ENCODE assay signal across 17 cellular contexts in genomic region chr16:78882751-78883150, GRCh38.
DNase-seq lines count a peak whose midpoint lies in the region; ATAC-seq, FAIRE-seq and TF ChIP-seq lines count a peak whose summit lies in the region.
"Had no signal": no experiment of that assay in that cellular context is flagged by ENCODE, and none has a peak within 500 bp of the region (broad histone marks: within the 10 kb centered on the region; RNA-seq: fewer than 3 reads in every experiment).

No MANE protein-coding gene starts in this region.

- peak overlapping the region; percentile 51 for H3K27ac Mint-ChIP-seq in activated T-cell treated with anti-CD3 and anti-CD28 coated beads, Interleukin-2, amount 50 U/mL, for 72 hours
- H3K27ac Mint-ChIP-seq in activated CD4-positive, alpha-beta memory T cell treated with anti-CD3 and anti-CD28 coated beads for 36 hours = peak overlapping the region; percentile 75
- H3K27ac Mint-ChIP-seq: CD4-positive, alpha-beta T cell; GM23338 had no signal

- no peaks in the 10 kb centered on the region; the same call in 1 of the 2 replicates for H3K23me2 ChIP-seq in H1 (ENCODE audit: low read depth, low read length)

- no peaks in the 10 kb centered on the region for H4K20me1 ChIP-seq in H1 (replicated peaks in 1 of 2; ENCODE audit: control insufficient read depth in 1 of 2, insufficient read depth in 2 of 2, low read length in 2 of 2)

- TF ChIP-seq CTCF in H1 (IDR thresholded peaks at IDR 0.05; ENCODE audit: control extremely low read depth in 1 of 3, insufficient read depth in 1 of 3, low read depth in 1 of 3, low read length in 3 of 3) = no peak

- no peak overlapping the region for H3K18ac ChIP-seq in H1 (ENCODE audit: extremely low read depth, low read length)

- POLR2A ChIA-PET in activated CD4-positive, alpha-beta memory T cell treated with anti-CD3 and anti-CD28 coated beads for 36 hours (lab: Charles Lee) = interaction anchor here (1.6 kb wide), 1 partner anchor 79 kb away, joined by 4 read pairs; no protein-coding TSS in a partner anchor
- POLR2A ChIA-PET in H1 (lab: Charles Lee; ENCODE audit: partially characterized antibody) = interaction anchor here (0.7 kb wide), 1 partner anchor 127 kb away, joined by 3 read pairs; no protein-coding TSS in a partner anchor

- no peaks in the 10 kb centered on the region for H3K36me3 Mint-ChIP-seq in activated T-cell treated with anti-CD3 and anti-CD28 coated beads, Interleukin-2, amount 50 U/mL, for 72 hours (ENCODE audit: insufficient read depth in 2 of 2)
- no peaks in the 10 kb centered on the region for H3K36me3 Mint-ChIP-seq in activated CD4-positive, alpha-beta memory T cell treated with anti-CD3 and anti-CD28 coated beads for 36 hours

- no peak overlapping the region for H2BK15ac ChIP-seq in H1 (ENCODE audit: low read length)

- H3K9ac ChIP-seq in H1 (replicated peaks in 1 of 4; ENCODE audit: extremely low read depth in 1 of 4, low read depth in 3 of 4, low read length in 3 of 4) = 0 out of 7 replicates have a peak overlapping the region, but pooled peaks of 1 of the 4 experiments have one; percentile 18

- peak overlapping the region in 1 of 2 donors; percentile 46 for H3K4me3 Mint-ChIP-seq in activated T-cell treated with anti-CD3 and anti-CD28 coated beads, Interleukin-2, amount 50 U/mL, for 72 hours
- H3K4me3 Mint-ChIP-seq in activated CD4-positive, alpha-beta memory T cell treated with anti-CD3 and anti-CD28 coated beads for 36 hours = no peak overlapping the region
- H3K4me3 Mint-ChIP-seq: CD4-positive, alpha-beta T cell; GM23338 had no signal

- H2AFZ ChIP-seq in H1 (ENCODE audit: low read length) = no peak overlapping the region
- H2AFZ ChIP-seq: GM23338 had no signal

- no peak overlapping the region; the same call in 1 of the 2 replicates for H2AK5ac ChIP-seq in H1 (ENCODE audit: low read depth, low read length)

- no peak overlapping the region for H3K4me3 ChIP-seq in H1 (ENCODE audit: extremely low read depth in 1 of 4, insufficient read depth in 2 of 4, low read depth in 3 of 4, low read length in 4 of 4)
- H3K4me3 ChIP-seq: GM23338 had no signal

- H3K14ac ChIP-seq in H1 (ENCODE audit: insufficient read length) = no peak overlapping the region

- no peak overlapping the region for H3K23ac ChIP-seq in H1 (ENCODE audit: insufficient read length)

- no peaks in the 10 kb centered on the region for H3K4me1 Mint-ChIP-seq in activated T-cell treated with anti-CD3 and anti-CD28 coated beads, Interleukin-2, amount 50 U/mL, for 72 hours (ENCODE audit: low read depth)
- H3K4me1 Mint-ChIP-seq in activated CD4-positive, alpha-beta memory T cell treated with anti-CD3 and anti-CD28 coated beads for 36 hours (ENCODE audit: low read depth) = peaks cover 21% of the 10 kb centered on the region

- H3K4me1 ChIP-seq in H1 (replicated peaks in 1 of 4; ENCODE audit: control insufficient read depth in 3 of 4, insufficient read depth in 4 of 4, low read length in 3 of 4) = peaks cover 0 to 5% (median 0%) of the 10 kb centered on the region in 4 experiments; a peak in 2 of 7 replicates
- H3K4me1 ChIP-seq: BE2C, Caco-2 had no signal

- H4K91ac ChIP-seq in H1 (replicated peaks; ENCODE audit: insufficient read length, low read length) = no peak overlapping the region

- ATAC-seq in activated T-cell treated with anti-CD3 and anti-CD28 coated beads, Interleukin-2, amount 50 U/mL, for 72 hours (replicated peaks in 1 of 2) = peak in 1 of 2 donors; percentile 80
- ATAC-seq in HG02678 (IDR thresholded peaks at IDR 0.05; ENCODE audit: unreplicated experiment) (no peak), Right ventricle myocardium superior (ENCODE audit: poor library complexity) (no peak)
- ATAC-seq: GM23338 had no signal

- no peaks in the 10 kb centered on the region for H3K27me3 ChIP-seq in H1 (replicated peaks in 1 of 4; ENCODE audit: control insufficient read depth in 3 of 4, extremely low read depth in 1 of 4, insufficient read depth in 3 of 4, low read length in 3 of 4)
- H3K27me3 ChIP-seq: BE2C had no signal

- H2BK120ac ChIP-seq in H1 (replicated peaks; ENCODE audit: low read depth, low read length) = no peak overlapping the region

- no peak overlapping the region for H3K4ac ChIP-seq in H1 (replicated peaks; ENCODE audit: insufficient read length, low read depth, low read length)

- TF ChIP-seq RAD21 in H1 (IDR thresholded peaks at IDR 0.05 in 1 of 2, conservative IDR thresholded peaks at IDR 0.05 in 1 of 2; ENCODE audit: low read depth in 2 of 2, low read length in 2 of 2) = no peak

- H3K56ac ChIP-seq in H1 (replicated peaks; ENCODE audit: insufficient read length, low read depth, low read length) = no peak overlapping the region

- intact Hi-C loops in activated CD4-positive, alpha-beta memory T cell treated with anti-CD3 and anti-CD28 coated beads for 36 hours (cut with micrococcal nuclease) = no loop called here
- intact Hi-C loops in Right ventricle myocardium superior (cut with DNase I) = no loop called here

- CTCF ChIA-PET in activated CD4-positive, alpha-beta memory T cell treated with anti-CD3 and anti-CD28 coated beads for 36 hours (lab: Charles Lee) = interaction anchor here (0.8 to 0.9 kb wide), 2 partner anchors 10 to 176 kb away, joined by 3 to 5 read pairs; no protein-coding TSS in a partner anchor
- CTCF ChIA-PET in H1 (lab: Charles Lee; ENCODE audit: partially characterized antibody) = no interaction called here

- H3K4me2 ChIP-seq in H1 (ENCODE audit: insufficient read depth in 1 of 2, low read depth in 2 of 2, low read length in 2 of 2) = no peak overlapping the region
- H3K4me2 ChIP-seq: GM23338 had no signal

- no peak overlapping the region for H3K27ac ChIP-seq in H1 (ENCODE audit: low read depth, low read length)

- WGBS in H1 (ENCODE audit: extremely low coverage in 1 of 2, insufficient coverage in 1 of 2, insufficient read length in 1 of 2, insufficient replicate concordance in 2 of 2, low coverage in 1 of 2, low lambda C conversion rate in 2 of 2, missing lambda C conversion rate in 1 of 2), 2 experiments = 89% methylated on average over 7 of the region's 9 CpGs; no CpG with 5 or more reads in 1 of the 2 experiments

- no peaks in the 10 kb centered on the region; a peak in 1 of 4 replicates for H3K79me2 ChIP-seq in H1 (ENCODE audit: control insufficient read depth in 1 of 2, insufficient read depth in 2 of 2, low read length in 2 of 2)

- no peaks in the 10 kb centered on the region for H3K9me3 ChIP-seq in H1 (ENCODE audit: insufficient read depth in 2 of 2, low read depth in 1 of 2, low read length in 1 of 2)
- H3K9me3 ChIP-seq: BE2C had no signal

- no peak for TF ChIP-seq POLR2A in H1 (IDR thresholded peaks at IDR 0.05; ENCODE audit: control extremely low read depth in 1 of 2, low read depth in 2 of 2, low read length in 2 of 2)

- TF ChIP-seq EP300 in H1 (IDR thresholded peaks at IDR 0.05; ENCODE audit: borderline replicate concordance in 1 of 2, low read depth in 2 of 2, low read length in 2 of 2) = no peak

- H3K9me3 Mint-ChIP-seq in activated T-cell treated with anti-CD3 and anti-CD28 coated beads, Interleukin-2, amount 50 U/mL, for 72 hours = no peaks in the 10 kb centered on the region
- no peaks in the 10 kb centered on the region for H3K9me3 Mint-ChIP-seq in activated CD4-positive, alpha-beta memory T cell treated with anti-CD3 and anti-CD28 coated beads for 36 hours
- H3K9me3 Mint-ChIP-seq: CD4-positive, alpha-beta T cell; GM23338 had no signal

- H2BK5ac ChIP-seq in H1 (ENCODE audit: low read depth, low read length) = peak overlapping the region; percentile 56; the same call in 1 of the 2 replicates

- H3K36me3 ChIP-seq in H1 (ENCODE audit: control insufficient read depth in 2 of 4, insufficient read depth in 4 of 4, low read length in 3 of 4) = no peaks in the 10 kb centered on the region
- H3K36me3 ChIP-seq: BE2C had no signal

- H2BK20ac ChIP-seq in H1 (ENCODE audit: low read length) = no peak overlapping the region

- H2BK12ac ChIP-seq in H1 (ENCODE audit: low read depth, low read length) = 0 out of 2 replicates have a peak overlapping the region, but pooled peaks have one; percentile 55

- FAIRE-seq in H1 (lab: Jason Lieb, UNC) = no peak
- FAIRE-seq: A204.1, D721Med had no signal

- no peaks in the 10 kb centered on the region for H3K27me3 Mint-ChIP-seq in activated T-cell treated with anti-CD3 and anti-CD28 coated beads, Interleukin-2, amount 50 U/mL, for 72 hours (ENCODE audit: low read depth)
- no peaks in the 10 kb centered on the region for H3K27me3 Mint-ChIP-seq in activated CD4-positive, alpha-beta memory T cell treated with anti-CD3 and anti-CD28 coated beads for 36 hours
- H3K27me3 Mint-ChIP-seq: CD4-positive, alpha-beta T cell had no signal

- no peak overlapping the region for H4K8ac ChIP-seq in H1 (ENCODE audit: extremely low read depth, insufficient read depth, low read length)

- H3K79me1 ChIP-seq in H1 (ENCODE audit: low read depth, low read length) = no peaks in the 10 kb centered on the region

- peak in 1 of 2 donors; percentile 9 for DNase-seq in activated T-cell treated with anti-CD3 and anti-CD28 coated beads, Interleukin-2, amount 50 U/mL, for 72 hours
- DNase-seq in activated T-cell treated with anti-CD3 and anti-CD28 coated beads, Interleukin-2, amount 50 U/mL, for 1 hour = no peak
- peak; percentile 67 for DNase-seq in activated CD4-positive, alpha-beta memory T cell treated with anti-CD3 and anti-CD28 coated beads for 36 hours
- DNase-seq in H1 (ENCODE audit: low read depth in 1 of 2, low spot score in 2 of 2) (no peak), Right ventricle myocardium superior (no peak), HuH-7.5 (ENCODE audit: low spot score) (no peak)
- DNase-seq: ACHN; BE2C; C1 segment of cervical spinal cord; Caco-2; CD4-positive, alpha-beta T cell; GDM1; H7 had no signal

- H4K5ac ChIP-seq in H1 (ENCODE audit: insufficient read length, low read depth, low read length) = no peak overlapping the region

TF ChIP-seq in H1, 55 proteins besides CTCF, POLR2A, EP300 and RAD21:
- TF ChIP-seq SP1 (IDR thresholded peaks at IDR 0.05; ENCODE audit: low read depth, low read length) (no peak), YY1 (IDR thresholded peaks at IDR 0.05; ENCODE audit: low read depth, low read length) (no peak), SP2 (IDR thresholded peaks at IDR 0.05; ENCODE audit: low read length) (no peak), SP4 (IDR thresholded peaks at IDR 0.05; ENCODE audit: low read length) (no peak), TAF1 (IDR thresholded peaks at IDR 0.05; ENCODE audit: low read depth, low read length) (no peak), E2F6 (IDR thresholded peaks at IDR 0.05) (no peak), CEBPB (IDR thresholded peaks at IDR 0.05; ENCODE audit: low read depth, low read length) (no peak), BCL11A (IDR thresholded peaks at IDR 0.05; ENCODE audit: low read depth in 2 of 2, low read length in 2 of 2) (no peak), CHD2 (IDR thresholded peaks at IDR 0.05; ENCODE audit: low read length) (no peak)
